Comparison of ENCODE assay signal across 32 cellular contexts in genomic region chr7:127513311-127513710, GRCh38.
DNase-seq lines count a peak whose midpoint lies in the region; ATAC-seq, FAIRE-seq and TF ChIP-seq lines count a peak whose summit lies in the region.
"Had no signal": no experiment of that assay in that cellular context is flagged by ENCODE, and none has a peak within 500 bp of the region (broad histone marks: within the 10 kb centered on the region; RNA-seq: fewer than 3 reads in every experiment).

No MANE protein-coding gene starts in this region.

- no peaks in the 10 kb centered on the region for H3K9me3 ChIP-seq in K562 (replicated peaks; ENCODE audit: control insufficient read depth, insufficient read depth, low read depth, low read length)
- H3K9me3 ChIP-seq in CD8-positive, alpha-beta memory T cell (ENCODE audit: low read length) = no peaks in the 10 kb centered on the region
- H3K9me3 ChIP-seq: A549; BE2C; BLaER1; BLaER1 treated with 17β-estradiol and CSF1 and Interleukin-3, amounts not matched to agents 10 nM and 100 nM; Caco-2 had no signal

- no peak for TF ChIP-seq RAD21 in K562 (CRISPR knock-in tag; conservative IDR thresholded peaks at IDR 0.05 in 1 of 2, IDR thresholded peaks at IDR 0.05 in 1 of 2)

- H3K36me3 ChIP-seq in K562 (ENCODE audit: control insufficient read depth, insufficient read depth, low read length) = no peaks in the 10 kb centered on the region
- H3K36me3 ChIP-seq in CD8-positive, alpha-beta memory T cell (ENCODE audit: insufficient read depth, low read length) = no peaks in the 10 kb centered on the region
- H3K36me3 ChIP-seq: BE2C; BLaER1; BLaER1 treated with 17β-estradiol and CSF1 and Interleukin-3, amounts not matched to agents 10 nM and 100 nM had no signal

- H3K36me3 Mint-ChIP-seq in central memory CD8-positive, alpha-beta T cell (ENCODE audit: insufficient read depth) = no peaks in the 10 kb centered on the region
- H3K36me3 Mint-ChIP-seq in CD8-positive, alpha-beta memory T cell = no peaks in the 10 kb centered on the region
- H3K36me3 Mint-ChIP-seq: CD14-positive monocyte; CD4-positive, alpha-beta memory T cell; CD4-positive, CD25-positive, alpha-beta regulatory T cell; CD8-positive, alpha-beta T cell had no signal

- H3K4me3 ChIP-seq in K562 = no peak overlapping the region
- no peak overlapping the region for H3K4me3 ChIP-seq in CD8-positive, alpha-beta memory T cell (ENCODE audit: low read length)
- H3K4me3 ChIP-seq: A549; BLaER1; BLaER1 treated with 17β-estradiol and CSF1 and Interleukin-3, amounts not matched to agents 10 nM and 100 nM had no signal

- intact Hi-C loops in K562 (cut with micrococcal nuclease) = no loop called here

- DNase-seq in K562 (ENCODE audit: extremely low read depth in 1 of 4, low spot score in 3 of 4) = no peak
- DNase-seq in central memory CD8-positive, alpha-beta T cell (ENCODE audit: low spot score in 2 of 2) = no peak
- no peak for DNase-seq in CD8-positive, alpha-beta memory T cell
- DNase-seq: 8988T; ACHN; AML-193; BE2C; C1 segment of cervical spinal cord; Caco-2; Calu3; CD4-positive, alpha-beta memory T cell; CD4-positive, alpha-beta T cell; CD4-positive, CD25-positive, alpha-beta regulatory T cell; CD8-positive, alpha-beta T cell; COR-L47; DMS 273 treated with DMSO at 0.1 percent for 48 hours; DMS153; DMS53; DMS79; DMS79 treated with DMSO at 0.1 percent for 48 hours; DND-41; EL had no signal

- no peak overlapping the region for H3K4me2 ChIP-seq in K562 (ENCODE audit: insufficient read depth, low read length)
- H3K4me2 ChIP-seq: A549; BLaER1; BLaER1 treated with 17β-estradiol and CSF1 and Interleukin-3, amounts not matched to agents 10 nM and 100 nM had no signal

- no peak for TF ChIP-seq CTCF in K562 (IDR thresholded peaks at IDR 0.05 in 2 of 3, conservative IDR thresholded peaks at IDR 0.05 in 1 of 3; ENCODE audit: insufficient read depth in 2 of 3, low read depth in 1 of 3, low read length in 3 of 3)

- H3K4me1 Mint-ChIP-seq in central memory CD8-positive, alpha-beta T cell = no peaks in the 10 kb centered on the region
- no peaks in the 10 kb centered on the region for H3K4me1 Mint-ChIP-seq in CD8-positive, alpha-beta memory T cell
- H3K4me1 Mint-ChIP-seq: B cell; CD14-positive monocyte; CD4-positive, alpha-beta memory T cell; CD4-positive, CD25-positive, alpha-beta regulatory T cell had no signal

- ATAC-seq in K562 (peak; percentile 18; the same call in 1 of the 3 replicates), GM19463 (IDR thresholded peaks at IDR 0.05; ENCODE audit: unreplicated experiment) (no peak)
- no peak for ATAC-seq in central memory CD8-positive, alpha-beta T cell (replicated peaks; ENCODE audit: extremely low read depth, poor library complexity, severe bottlenecking)
- ATAC-seq: CD8-positive, alpha-beta T cell had no signal

- no peak overlapping the region for H3K9ac ChIP-seq in K562 (ENCODE audit: insufficient read depth in 1 of 2, low read depth in 2 of 2, low read length in 2 of 2)
- H3K9ac ChIP-seq: BLaER1; BLaER1 treated with 17β-estradiol and CSF1 and Interleukin-3, amounts not matched to agents 10 nM and 100 nM had no signal

- H3K27me3 Mint-ChIP-seq in central memory CD8-positive, alpha-beta T cell = peaks cover 69% of the 10 kb centered on the region
- peaks cover 4 to 35% of the 10 kb centered on the region in 2 donors for H3K27me3 Mint-ChIP-seq in CD8-positive, alpha-beta memory T cell

- H3K27ac ChIP-seq in K562 (ENCODE audit: extremely low read depth, low read depth, low read length) = no peak overlapping the region
- H3K27ac ChIP-seq in CD8-positive, alpha-beta memory T cell (ENCODE audit: low read depth, low read length) = no peak overlapping the region
- H3K27ac ChIP-seq: 22Rv1; A549; BLaER1; BLaER1 treated with 17β-estradiol and CSF1 and Interleukin-3, amounts not matched to agents 10 nM and 100 nM; C4-2B had no signal

- no peak for TF ChIP-seq EP300 in K562 (IDR thresholded peaks at IDR 0.05; ENCODE audit: low read length)

- H3K9me1 ChIP-seq in K562 (ENCODE audit: control insufficient read depth, insufficient read depth, low read length) = no peaks in the 10 kb centered on the region

- H3K27ac Mint-ChIP-seq in central memory CD8-positive, alpha-beta T cell (ENCODE audit: low read depth) = peak overlapping the region; percentile 30
- no peak overlapping the region for H3K27ac Mint-ChIP-seq in CD8-positive, alpha-beta memory T cell
- H3K27ac Mint-ChIP-seq: B cell; CD14-positive monocyte; CD4-positive, alpha-beta memory T cell; CD4-positive, alpha-beta T cell had no signal

- no TSS peak for BruUV-seq in K562 (replicated peaks; lab: Mats Ljungman, UMichigan)

- POLR2A ChIA-PET in K562 (lab: Yijun Ruan, JAX) = interaction anchor here (1.1 to 1.5 kb wide), 2 partner anchors 9 to 14 kb away, joined by 3 to 4 read pairs; no protein-coding TSS in a partner anchor
- POLR2A ChIA-PET in CD8-positive, alpha-beta memory T cell (lab: Charles Lee) = no interaction called here

- no peaks in the 10 kb centered on the region for H3K9me3 Mint-ChIP-seq in central memory CD8-positive, alpha-beta T cell
- H3K9me3 Mint-ChIP-seq in CD8-positive, alpha-beta memory T cell = no peaks in the 10 kb centered on the region
- H3K9me3 Mint-ChIP-seq: CD14-positive monocyte; CD4-positive, alpha-beta memory T cell; CD4-positive, alpha-beta T cell; CD8-positive, alpha-beta T cell had no signal

- CTCF ChIA-PET in K562 (lab: Yijun Ruan, JAX; ENCODE audit: low intra/inter-chr PET ratio) = no interaction called here
- CTCF ChIA-PET in CD8-positive, alpha-beta memory T cell (lab: Charles Lee) = interaction anchor here (1.2 to 2.4 kb wide), 3 partner anchors 10 to 166 kb away, joined by 6 to 10 read pairs (median 9); no protein-coding TSS in a partner anchor

- WGBS in K562 (ENCODE audit: insufficient coverage, low coverage, missing lambda C conversion rate) = 47% methylated on average over 11 of the region's 11 CpGs

- H3K27me3 ChIP-seq in K562 (ENCODE audit: control insufficient read depth in 2 of 2, insufficient read depth in 2 of 2, low read length in 2 of 2) = peaks cover 2 to 8% of the 10 kb centered on the region in 2 experiments
- H3K27me3 ChIP-seq in CD8-positive, alpha-beta memory T cell (ENCODE audit: insufficient read depth, low read length, poor library complexity, severe bottlenecking) = no peaks in the 10 kb centered on the region
- H3K27me3 ChIP-seq: BLaER1; BLaER1 treated with 17β-estradiol and CSF1 and Interleukin-3, amounts not matched to agents 10 nM and 100 nM had no signal

- no peak for FAIRE-seq in K562 (lab: Jason Lieb, UNC)
- FAIRE-seq: A204.1, A549, D721Med had no signal

- no peak overlapping the region for H2AFZ ChIP-seq in K562 (ENCODE audit: low read depth, low read length)

- in situ Hi-C loops in K562 (cut with MboI) = no loop called here

- no peaks in the 10 kb centered on the region for H4K20me1 ChIP-seq in K562 (replicated peaks; ENCODE audit: control insufficient read depth, insufficient read depth, low read length)
- H4K20me1 ChIP-seq: BLaER1; BLaER1 treated with 17β-estradiol and CSF1 and Interleukin-3, amounts not matched to agents 10 nM and 100 nM had no signal

- no peak overlapping the region for H3K4me3 Mint-ChIP-seq in central memory CD8-positive, alpha-beta T cell
- no peak overlapping the region for H3K4me3 Mint-ChIP-seq in CD8-positive, alpha-beta memory T cell
- H3K4me3 Mint-ChIP-seq: B cell; CD14-positive monocyte; CD4-positive, alpha-beta memory T cell; CD4-positive, alpha-beta T cell; CD4-positive, CD25-positive, alpha-beta regulatory T cell; CD8-positive, alpha-beta T cell had no signal

- no peak for TF ChIP-seq POLR2A in K562 (conservative IDR thresholded peaks at IDR 0.05)

- H3K4me1 ChIP-seq in K562 (replicated peaks in 1 of 2; ENCODE audit: control insufficient read depth in 2 of 2, insufficient read depth in 2 of 2, low read length in 2 of 2) = no peaks in the 10 kb centered on the region; a peak in 1 of 5 replicates
- no peaks in the 10 kb centered on the region for H3K4me1 ChIP-seq in CD8-positive, alpha-beta memory T cell (ENCODE audit: insufficient read depth, low read length)
- H3K4me1 ChIP-seq: A549; BE2C; BLaER1; BLaER1 treated with 17β-estradiol and CSF1 and Interleukin-3, amounts not matched to agents 10 nM and 100 nM; Caco-2 had no signal

- H3K79me2 ChIP-seq in K562 (ENCODE audit: control insufficient read depth, insufficient read depth, low read length) = no peaks in the 10 kb centered on the region

TF ChIP-seq in K562, 482 proteins besides CTCF, POLR2A, EP300 and RAD21:
- TF ChIP-seq TCF7 (IDR thresholded peaks at IDR 0.05; ENCODE audit: borderline replicate concordance) (no peak), U2AF2 (optimal IDR thresholded peaks at IDR 0.05; ENCODE audit: low read depth, low read length) (no peak)
